Comparison of ENCODE assay signal across 1 cellular context in the genomic region with DNA sequence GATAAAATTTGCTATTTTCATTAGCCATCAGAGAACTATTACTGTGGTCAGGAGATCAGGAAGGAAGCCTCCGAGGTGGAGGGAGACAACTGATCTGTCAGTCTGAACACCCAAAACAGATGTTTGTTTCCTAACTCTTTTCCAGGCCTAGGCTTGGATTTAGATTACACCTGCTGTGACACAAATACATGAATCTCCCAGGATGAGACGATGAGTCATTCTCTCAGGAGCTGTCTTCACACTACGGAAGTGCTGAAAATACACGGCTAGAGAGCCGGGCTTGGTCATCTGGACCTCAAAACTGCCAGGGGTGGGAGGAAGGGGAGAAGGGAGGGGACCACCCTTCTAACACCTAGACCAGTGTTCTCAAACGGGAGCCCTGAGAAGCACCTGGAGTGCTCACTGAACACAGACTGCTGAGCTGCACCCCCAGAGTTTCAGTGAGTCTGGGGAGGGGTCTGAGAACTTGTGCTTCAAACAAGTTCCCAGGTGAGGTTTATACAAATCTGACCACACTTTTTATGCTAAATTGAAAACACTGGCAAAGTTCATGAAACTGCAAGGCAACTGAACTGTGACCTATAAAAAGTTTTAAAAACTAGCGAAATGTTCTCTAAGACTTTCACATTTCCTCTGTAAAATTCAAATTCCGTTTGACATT.
TF ChIP-seq lines count a peak whose summit lies in the region.

No MANE protein-coding gene starts in this region.

TF ChIP-seq in GM23338, 12 proteins besides CTCF, POLR2A, EP300 and RAD21 (continued from another document):
- TF ChIP-seq, protein P1, sequence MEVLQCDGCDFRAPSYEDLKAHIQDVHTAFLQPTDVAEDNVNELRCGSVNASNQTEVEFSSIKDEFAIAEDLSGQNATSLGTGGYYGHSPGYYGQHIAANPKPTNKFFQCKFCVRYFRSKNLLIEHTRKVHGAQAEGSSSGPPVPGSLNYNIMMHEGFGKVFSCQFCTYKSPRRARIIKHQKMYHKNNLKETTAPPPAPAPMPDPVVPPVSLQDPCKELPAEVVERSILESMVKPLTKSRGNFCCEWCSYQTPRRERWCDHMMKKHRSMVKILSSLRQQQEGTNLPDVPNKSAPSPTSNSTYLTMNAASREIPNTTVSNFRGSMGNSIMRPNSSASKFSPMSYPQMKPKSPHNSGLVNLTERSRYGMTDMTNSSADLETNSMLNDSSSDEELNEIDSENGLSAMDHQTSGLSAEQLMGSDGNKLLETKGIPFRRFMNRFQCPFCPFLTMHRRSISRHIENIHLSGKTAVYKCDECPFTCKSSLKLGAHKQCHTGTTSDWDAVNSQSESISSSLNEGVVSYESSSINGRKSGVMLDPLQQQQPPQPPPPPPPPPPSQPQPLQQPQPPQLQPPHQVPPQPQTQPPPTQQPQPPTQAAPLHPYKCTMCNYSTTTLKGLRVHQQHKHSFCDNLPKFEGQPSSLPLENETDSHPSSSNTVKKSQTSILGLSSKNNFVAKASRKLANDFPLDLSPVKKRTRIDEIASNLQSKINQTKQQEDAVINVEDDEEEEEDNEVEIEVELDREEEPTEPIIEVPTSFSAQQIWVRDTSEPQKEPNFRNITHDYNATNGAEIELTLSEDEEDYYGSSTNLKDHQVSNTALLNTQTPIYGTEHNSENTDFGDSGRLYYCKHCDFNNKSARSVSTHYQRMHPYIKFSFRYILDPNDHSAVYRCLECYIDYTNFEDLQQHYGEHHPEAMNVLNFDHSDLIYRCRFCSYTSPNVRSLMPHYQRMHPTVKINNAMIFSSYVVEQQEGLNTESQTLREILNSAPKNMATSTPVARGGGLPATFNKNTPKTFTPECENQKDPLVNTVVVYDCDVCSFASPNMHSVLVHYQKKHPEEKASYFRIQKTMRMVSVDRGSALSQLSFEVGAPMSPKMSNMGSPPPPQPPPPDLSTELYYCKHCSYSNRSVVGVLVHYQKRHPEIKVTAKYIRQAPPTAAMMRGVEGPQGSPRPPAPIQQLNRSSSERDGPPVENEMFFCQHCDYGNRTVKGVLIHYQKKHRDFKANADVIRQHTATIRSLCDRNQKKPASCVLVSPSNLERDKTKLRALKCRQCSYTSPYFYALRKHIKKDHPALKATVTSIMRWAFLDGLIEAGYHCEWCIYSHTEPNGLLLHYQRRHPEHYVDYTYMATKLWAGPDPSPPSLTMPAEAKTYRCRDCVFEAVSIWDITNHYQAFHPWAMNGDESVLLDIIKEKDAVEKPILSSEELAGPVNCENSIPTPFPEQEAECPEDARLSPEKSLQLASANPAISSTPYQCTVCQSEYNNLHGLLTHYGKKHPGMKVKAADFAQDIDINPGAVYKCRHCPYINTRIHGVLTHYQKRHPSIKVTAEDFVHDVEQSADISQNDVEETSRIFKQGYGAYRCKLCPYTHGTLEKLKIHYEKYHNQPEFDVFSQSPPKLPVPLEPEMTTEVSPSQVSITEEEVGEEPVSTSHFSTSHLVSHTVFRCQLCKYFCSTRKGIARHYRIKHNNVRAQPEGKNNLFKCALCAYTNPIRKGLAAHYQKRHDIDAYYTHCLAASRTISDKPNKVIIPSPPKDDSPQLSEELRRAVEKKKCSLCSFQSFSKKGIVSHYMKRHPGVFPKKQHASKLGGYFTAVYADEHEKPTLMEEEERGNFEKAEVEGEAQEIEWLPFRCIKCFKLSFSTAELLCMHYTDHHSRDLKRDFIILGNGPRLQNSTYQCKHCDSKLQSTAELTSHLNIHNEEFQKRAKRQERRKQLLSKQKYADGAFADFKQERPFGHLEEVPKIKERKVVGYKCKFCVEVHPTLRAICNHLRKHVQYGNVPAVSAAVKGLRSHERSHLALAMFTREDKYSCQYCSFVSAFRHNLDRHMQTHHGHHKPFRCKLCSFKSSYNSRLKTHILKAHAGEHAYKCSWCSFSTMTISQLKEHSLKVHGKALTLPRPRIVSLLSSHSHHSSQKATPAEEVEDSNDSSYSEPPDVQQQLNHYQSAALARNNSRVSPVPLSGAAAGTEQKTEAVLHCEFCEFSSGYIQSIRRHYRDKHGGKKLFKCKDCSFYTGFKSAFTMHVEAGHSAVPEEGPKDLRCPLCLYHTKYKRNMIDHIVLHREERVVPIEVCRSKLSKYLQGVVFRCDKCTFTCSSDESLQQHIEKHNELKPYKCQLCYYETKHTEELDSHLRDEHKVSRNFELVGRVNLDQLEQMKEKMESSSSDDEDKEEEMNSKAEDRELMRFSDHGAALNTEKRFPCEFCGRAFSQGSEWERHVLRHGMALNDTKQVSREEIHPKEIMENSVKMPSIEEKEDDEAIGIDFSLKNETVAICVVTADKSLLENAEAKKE (CRISPR knock-in tag; IDR thresholded peaks at IDR 0.05) = no peak
- no peak for TF ChIP-seq EZH2phosphoT487 (IDR thresholded peaks at IDR 0.05; ENCODE audit: unreplicated experiment)
- no peak for TF ChIP-seq CREB1 (CRISPR knock-in tag; IDR thresholded peaks at IDR 0.05; ENCODE audit: low read depth)
- TF ChIP-seq EZH2 (IDR thresholded peaks at IDR 0.05; ENCODE audit: low read depth, unreplicated experiment) = no peak
- TF ChIP-seq ZNF114 (CRISPR knock-in tag; IDR thresholded peaks at IDR 0.05) = no peak
- no peak for TF ChIP-seq NANOG (IDR thresholded peaks at IDR 0.05; ENCODE audit: borderline replicate concordance)
- no peak for TF ChIP-seq ZNF331 (CRISPR knock-in tag; IDR thresholded peaks at IDR 0.05; ENCODE audit: low read depth)
- TF ChIP-seq, protein P2, sequence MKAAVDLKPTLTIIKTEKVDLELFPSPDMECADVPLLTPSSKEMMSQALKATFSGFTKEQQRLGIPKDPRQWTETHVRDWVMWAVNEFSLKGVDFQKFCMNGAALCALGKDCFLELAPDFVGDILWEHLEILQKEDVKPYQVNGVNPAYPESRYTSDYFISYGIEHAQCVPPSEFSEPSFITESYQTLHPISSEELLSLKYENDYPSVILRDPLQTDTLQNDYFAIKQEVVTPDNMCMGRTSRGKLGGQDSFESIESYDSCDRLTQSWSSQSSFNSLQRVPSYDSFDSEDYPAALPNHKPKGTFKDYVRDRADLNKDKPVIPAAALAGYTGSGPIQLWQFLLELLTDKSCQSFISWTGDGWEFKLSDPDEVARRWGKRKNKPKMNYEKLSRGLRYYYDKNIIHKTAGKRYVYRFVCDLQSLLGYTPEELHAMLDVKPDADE (IDR thresholded peaks at IDR 0.05) = no peak
- no peak for TF ChIP-seq STAT1 (IDR thresholded peaks at IDR 0.05; ENCODE audit: unreplicated experiment)
- TF ChIP-seq, protein P3, sequence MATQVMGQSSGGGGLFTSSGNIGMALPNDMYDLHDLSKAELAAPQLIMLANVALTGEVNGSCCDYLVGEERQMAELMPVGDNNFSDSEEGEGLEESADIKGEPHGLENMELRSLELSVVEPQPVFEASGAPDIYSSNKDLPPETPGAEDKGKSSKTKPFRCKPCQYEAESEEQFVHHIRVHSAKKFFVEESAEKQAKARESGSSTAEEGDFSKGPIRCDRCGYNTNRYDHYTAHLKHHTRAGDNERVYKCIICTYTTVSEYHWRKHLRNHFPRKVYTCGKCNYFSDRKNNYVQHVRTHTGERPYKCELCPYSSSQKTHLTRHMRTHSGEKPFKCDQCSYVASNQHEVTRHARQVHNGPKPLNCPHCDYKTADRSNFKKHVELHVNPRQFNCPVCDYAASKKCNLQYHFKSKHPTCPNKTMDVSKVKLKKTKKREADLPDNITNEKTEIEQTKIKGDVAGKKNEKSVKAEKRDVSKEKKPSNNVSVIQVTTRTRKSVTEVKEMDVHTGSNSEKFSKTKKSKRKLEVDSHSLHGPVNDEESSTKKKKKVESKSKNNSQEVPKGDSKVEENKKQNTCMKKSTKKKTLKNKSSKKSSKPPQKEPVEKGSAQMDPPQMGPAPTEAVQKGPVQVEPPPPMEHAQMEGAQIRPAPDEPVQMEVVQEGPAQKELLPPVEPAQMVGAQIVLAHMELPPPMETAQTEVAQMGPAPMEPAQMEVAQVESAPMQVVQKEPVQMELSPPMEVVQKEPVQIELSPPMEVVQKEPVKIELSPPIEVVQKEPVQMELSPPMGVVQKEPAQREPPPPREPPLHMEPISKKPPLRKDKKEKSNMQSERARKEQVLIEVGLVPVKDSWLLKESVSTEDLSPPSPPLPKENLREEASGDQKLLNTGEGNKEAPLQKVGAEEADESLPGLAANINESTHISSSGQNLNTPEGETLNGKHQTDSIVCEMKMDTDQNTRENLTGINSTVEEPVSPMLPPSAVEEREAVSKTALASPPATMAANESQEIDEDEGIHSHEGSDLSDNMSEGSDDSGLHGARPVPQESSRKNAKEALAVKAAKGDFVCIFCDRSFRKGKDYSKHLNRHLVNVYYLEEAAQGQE (IDR thresholded peaks at IDR 0.05; ENCODE audit: unreplicated experiment) = no peak
